20 cellular contexts compared by ENCODE assay signal in genomic region chr1:41545996-41546938, GRCh38.
DNase-seq lines count a peak whose midpoint lies in the region; ATAC-seq and TF ChIP-seq lines count a peak whose summit lies in the region.
"Had no signal": no experiment of that assay in that cellular context is flagged by ENCODE, and none has a peak within 500 bp of the region (broad histone marks: within the 10 kb centered on the region; RNA-seq: fewer than 3 reads in every experiment).

No MANE protein-coding gene starts in this region.

- no TSS peak for BruUV-seq in A673 (replicated peaks; lab: Mats Ljungman, UMichigan)

- DNase-seq in AG09319 (ENCODE audit: extremely low read depth, low read depth) = peak; percentile 38
- DNase-seq in GM03348 (ENCODE audit: low spot score) = peak; percentile 76
- peak; percentile 15 to 44 for DNase-seq in cardiac fibroblast (ENCODE audit: low read depth in 2 of 2)
- no peak for DNase-seq in lower lobe of right lung
- no peak for DNase-seq in NCI-H1694 treated with DMSO at 0.1 percent for 48 hours (lab: John Stamatoyannopoulos, UW)
- no peak for DNase-seq in endothelial cell (ENCODE audit: low spot score)
- DNase-seq in A673 (ENCODE audit: low spot score) = no peak
- DNase-seq: activated CD4-positive, alpha-beta T cell treated with anti-CD3 and anti-CD28 coated beads, Interleukin-2, amount 50 U/mL, for 1 hour; amniotic stem cell; DMS 273 treated with DMSO at 0.1 percent for 48 hours; H7; islet precursor cell; mesenchymal stem cell; NCI-H146; NCI-H510A; nephron progenitor cell had no signal

- H3K9me3 ChIP-seq in lower lobe of right lung (no peaks in the 10 kb centered on the region), A673 (ENCODE audit: low read depth, low read length, poor library complexity, severe bottlenecking) (no peaks in the 10 kb centered on the region)
- H3K9me3 ChIP-seq: SJSA1 had no signal

- no peaks in the 10 kb centered on the region for H3K4me1 Mint-ChIP-seq in endothelial cell (ENCODE audit: unreplicated experiment)

- no peak overlapping the region for H3K4me3 Mint-ChIP-seq in endothelial cell (ENCODE audit: unreplicated experiment)
- H3K4me3 Mint-ChIP-seq: nephron progenitor cell; T-helper 2 cell treated with Interferon-gamma antibody and Interleukin-4, amounts not matched to agents 5 μg/mL and 100 μg/mL, for 36 hours had no signal

- H3K27ac ChIP-seq in lower lobe of right lung (no peak overlapping the region), A673 (ENCODE audit: low read depth, low read length, poor library complexity, severe bottlenecking) (no peak overlapping the region)
- H3K27ac ChIP-seq: epithelial cell of prostate, SJSA1 had no signal

- no peaks in the 10 kb centered on the region for H3K36me3 ChIP-seq in lower lobe of right lung
- no peaks in the 10 kb centered on the region for H3K36me3 ChIP-seq in A673 (ENCODE audit: insufficient read depth, low read length, poor library complexity, severe bottlenecking)
- H3K36me3 ChIP-seq: SJSA1 had no signal

- H3K27me3 Mint-ChIP-seq in endothelial cell (ENCODE audit: unreplicated experiment) = peaks cover 5% of the 10 kb centered on the region

- intact Hi-C loops in lower lobe of right lung (cut with DNase I) = no loop called here
- intact Hi-C loops in A673 (cut with micrococcal nuclease; ENCODE audit: unreplicated experiment) = no loop called here

- H3K36me3 Mint-ChIP-seq in endothelial cell (ENCODE audit: low read depth, unreplicated experiment) = peaks cover 13% of the 10 kb centered on the region

- ATAC-seq in lower lobe of right lung (peak; percentile 52 to 69), GM18519 (IDR thresholded peaks at IDR 0.05; ENCODE audit: low FRiP score, unreplicated experiment) (no peak)

- TF ChIP-seq CTCF in AG09319 (IDR thresholded peaks at IDR 0.05; ENCODE audit: low read depth, low read length) (no peak), cardiac fibroblast (IDR thresholded peaks at IDR 0.05; ENCODE audit: low read depth, low read length) (no peak), lower lobe of right lung (IDR thresholded peaks at IDR 0.05) (no peak), endothelial cell (IDR thresholded peaks at IDR 0.05; ENCODE audit: unreplicated experiment) (no peak), A673 (conservative IDR thresholded peaks at IDR 0.05; ENCODE audit: low read depth, low read length) (no peak)

- H3K4me1 ChIP-seq in lower lobe of right lung (no peaks in the 10 kb centered on the region), A673 (ENCODE audit: insufficient read depth, low read length, poor library complexity, severe bottlenecking) (no peaks in the 10 kb centered on the region)
- H3K4me1 ChIP-seq: SJSA1 had no signal

- no peaks in the 10 kb centered on the region for H3K9me3 Mint-ChIP-seq in endothelial cell (ENCODE audit: unreplicated experiment)

- CTCF ChIA-PET in A673 (lab: Charles Lee) = no interaction called here

- no peaks in the 10 kb centered on the region for H3K27me3 ChIP-seq in lower lobe of right lung (ENCODE audit: low read depth)
- H3K27me3 ChIP-seq in A673 (replicated peaks; ENCODE audit: insufficient read depth, low read depth, low read length, poor library complexity) = no peaks in the 10 kb centered on the region
- H3K27me3 ChIP-seq: SJSA1 had no signal

- POLR2A ChIA-PET in A673 (lab: Charles Lee; ENCODE audit: low non-redundant PET) = no interaction called here

- no peak overlapping the region for H3K4me3 ChIP-seq in cardiac fibroblast (replicated peaks in 1 of 2; ENCODE audit: low read depth in 2 of 2, low read length in 2 of 2)
- no peak overlapping the region for H3K4me3 ChIP-seq in lower lobe of right lung
- no peak overlapping the region for H3K4me3 ChIP-seq in A673 (ENCODE audit: low read depth, low read length, poor library complexity, severe bottlenecking)
- H3K4me3 ChIP-seq: SJSA1 had no signal

- no peak overlapping the region for H3K27ac Mint-ChIP-seq in endothelial cell (ENCODE audit: unreplicated experiment)
- H3K27ac Mint-ChIP-seq: nephron progenitor cell; T-helper 2 cell treated with Interferon-gamma antibody and Interleukin-4, amounts not matched to agents 5 μg/mL and 100 μg/mL, for 36 hours had no signal

Comparison
In these comparisons a context has a peak if more than half of its experiments do, and no peak if none do; other contexts are left out.
1. DNase-seq: peak in AG09319 (single experiment), GM03348 (single experiment) and cardiac fibroblast (2 of 2); none in lower lobe of right lung (single experiment), NCI-H1694 treated with DMSO at 0.1 percent for 48 hours (single experiment), endothelial cell (single experiment) and A673 (single experiment).